14 cellular contexts compared by ENCODE assay signal in the genomic region with DNA sequence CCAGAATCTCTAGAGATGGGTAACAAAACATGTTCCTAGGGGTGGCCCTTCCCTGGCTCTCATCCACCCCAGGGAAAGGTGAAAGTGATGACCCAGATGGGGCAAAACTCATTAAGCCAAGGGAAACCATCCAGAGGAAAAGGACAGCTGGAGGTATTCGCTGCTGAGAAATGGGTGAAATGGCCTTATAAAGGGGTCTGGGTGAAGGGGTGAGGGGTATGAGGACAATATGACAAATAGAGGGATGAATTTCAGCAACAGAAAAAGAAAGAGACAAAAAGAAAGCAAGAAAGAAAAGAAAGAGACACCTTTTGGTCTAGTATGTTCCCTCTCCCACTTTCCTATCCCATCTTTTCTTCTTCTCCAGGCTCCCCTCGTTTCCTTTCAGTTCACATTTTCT. TPM values are rescaled to one million over a fixed set of nuclear protein-coding genes. Genes with fewer than 3 reads are reported as not detected.
DNase-seq lines count a peak whose midpoint lies in the region; TF ChIP-seq lines count a peak whose summit lies in the region.
"Had no signal": no experiment of that assay in that cellular context is flagged by ENCODE, and none has a peak within 500 bp of the region (broad histone marks: within the 10 kb centered on the region; RNA-seq: fewer than 3 reads in every experiment).

No MANE protein-coding gene starts in this region.

- TF ChIP-seq POLR2A in uterus (IDR thresholded peaks at IDR 0.05), result no peak

- H3K36me3 ChIP-seq in Caco-2 (ENCODE audit: control insufficient read depth, insufficient read depth, low read length), result no peaks in the 10 kb centered on the region; the same call in 1 of the 2 replicates
- H3K36me3 ChIP-seq in HEK293 (ENCODE audit: control insufficient read depth in 2 of 2, insufficient read depth in 1 of 2, low read length in 2 of 2), result peaks cover 0 to 3% of the 10 kb centered on the region in 2 experiments; a peak in 1 of 3 replicates
- peaks cover 5% of the 10 kb centered on the region for H3K36me3 ChIP-seq in endodermal cell (ENCODE audit: control insufficient read depth, insufficient read depth, low read length)
- no peaks in the 10 kb centered on the region for H3K36me3 ChIP-seq in uterus

- H3K27me3 ChIP-seq in Caco-2 (replicated peaks; ENCODE audit: control insufficient read depth, insufficient read depth, low read length), result no peaks in the 10 kb centered on the region
- no peaks in the 10 kb centered on the region for H3K27me3 ChIP-seq in endodermal cell (ENCODE audit: control insufficient read depth, insufficient read depth, low read length, poor library complexity, severe bottlenecking)
- no peaks in the 10 kb centered on the region for H3K27me3 ChIP-seq in uterus

- H3K4me3 ChIP-seq in Caco-2 (ENCODE audit: low read depth, low read length) (no peak overlapping the region), HEK293 (ENCODE audit: low read depth, low read length) (no peak overlapping the region), endodermal cell (ENCODE audit: low read length) (no peak overlapping the region), uterus (no peak overlapping the region)
- H3K4me3 ChIP-seq: GM23248 had no signal

- no peaks in the 10 kb centered on the region for H3K9me3 ChIP-seq in Caco-2
- no peaks in the 10 kb centered on the region for H3K9me3 ChIP-seq in HEK293 (ENCODE audit: control insufficient read depth, insufficient read depth, low read depth, low read length)
- no peaks in the 10 kb centered on the region for H3K9me3 ChIP-seq in endodermal cell (ENCODE audit: control insufficient read depth, low read length)
- no peaks in the 10 kb centered on the region for H3K9me3 ChIP-seq in uterus

- H3K27ac ChIP-seq in HEK293 (ENCODE audit: extremely low read depth, low read depth, low read length) (no peak overlapping the region), endodermal cell (ENCODE audit: low read depth, low read length) (no peak overlapping the region), uterus (no peak overlapping the region)
- H3K27ac ChIP-seq: C4-2B, GM23248 had no signal

- TF ChIP-seq CTCF in Caco-2 (IDR thresholded peaks at IDR 0.05; ENCODE audit: insufficient read depth in 1 of 2, low read depth in 1 of 2, low read length in 1 of 2, severe bottlenecking in 1 of 2, unreplicated experiment in 1 of 2), result no peak
- no peak for TF ChIP-seq CTCF in HEK293 (tag by site-specific recombination; IDR thresholded peaks at IDR 0.05)
- no peak for TF ChIP-seq CTCF in endodermal cell (conservative IDR thresholded peaks at IDR 0.05)
- no peak for TF ChIP-seq CTCF in osteocyte (IDR thresholded peaks at IDR 0.05)
- TF ChIP-seq CTCF in uterus (IDR thresholded peaks at IDR 0.05), result no peak

- CTCF ChIA-PET in Caco-2 (lab: Charles Lee), result no interaction called here
- CTCF ChIA-PET in HEK293 (lab: Yijun Ruan, JAX), result interaction anchor here (0.6 kb wide), 1 partner anchor 385 kb away, joined by 4 read pairs; no protein-coding TSS in a partner anchor

- peaks cover 16% of the 10 kb centered on the region for H3K36me3 Mint-ChIP-seq in Caco-2 (ENCODE audit: insufficient read depth, unreplicated experiment)
- no peaks in the 10 kb centered on the region for H3K36me3 Mint-ChIP-seq in endodermal cell (ENCODE audit: low read depth)
- H3K36me3 Mint-ChIP-seq in osteocyte (ENCODE audit: unreplicated experiment), result no peaks in the 10 kb centered on the region

- H3K4me1 Mint-ChIP-seq in Caco-2 (ENCODE audit: low read depth, unreplicated experiment) (peaks cover 49% of the 10 kb centered on the region), endodermal cell (peaks cover 10% of the 10 kb centered on the region), osteocyte (ENCODE audit: unreplicated experiment) (peaks cover 39% of the 10 kb centered on the region)

- BruUV-seq in Caco-2 (replicated peaks; lab: Mats Ljungman, UMichigan), result no TSS peak

- intact Hi-C loops in Caco-2 (cut with micrococcal nuclease; ENCODE audit: unreplicated experiment), result no loop called here
- intact Hi-C loops in uterus (cut with DNase I; ENCODE audit: low total_unique reads), result no loop called here

- H3K4me1 ChIP-seq in Caco-2, result peaks cover 28% of the 10 kb centered on the region
- H3K4me1 ChIP-seq in HEK293 (ENCODE audit: control insufficient read depth, insufficient read depth, low read length), result peaks cover 5% of the 10 kb centered on the region; the same call in 1 of the 2 replicates
- no peaks in the 10 kb centered on the region for H3K4me1 ChIP-seq in endodermal cell (ENCODE audit: control insufficient read depth, insufficient read depth, low read length)
- no peaks in the 10 kb centered on the region for H3K4me1 ChIP-seq in uterus

- H3K27me3 Mint-ChIP-seq in Caco-2 (ENCODE audit: insufficient read depth, unreplicated experiment) (no peaks in the 10 kb centered on the region), endodermal cell (ENCODE audit: insufficient read depth) (no peaks in the 10 kb centered on the region), osteocyte (ENCODE audit: unreplicated experiment) (no peaks in the 10 kb centered on the region)
- H3K27me3 Mint-ChIP-seq: CD4-positive, alpha-beta T cell had no signal

- POLR2A ChIA-PET in Caco-2 (lab: Charles Lee) (no interaction called here), HEK293 (lab: Yijun Ruan, JAX) (interaction anchor here (1.3 kb wide), 1 partner anchor 9 kb away, joined by 4 read pairs; no protein-coding TSS in a partner anchor)

- H3K9me3 Mint-ChIP-seq in Caco-2 (ENCODE audit: unreplicated experiment) (no peaks in the 10 kb centered on the region), endodermal cell (no peaks in the 10 kb centered on the region), osteocyte (ENCODE audit: unreplicated experiment) (no peaks in the 10 kb centered on the region)
- H3K9me3 Mint-ChIP-seq: CD4-positive, alpha-beta T cell had no signal

- H3K27ac Mint-ChIP-seq in Caco-2 (ENCODE audit: unreplicated experiment) (peak overlapping the region; percentile 63), endodermal cell (peak overlapping the region; percentile 48), osteocyte (ENCODE audit: unreplicated experiment) (peak overlapping the region; percentile 18)
- H3K27ac Mint-ChIP-seq: CD4-positive, alpha-beta T cell had no signal

- DNase-seq in Caco-2 (no peak), endodermal cell (no peak), osteocyte (ENCODE audit: extremely low spot score, unreplicated experiment) (no peak), NCI-H69 (lab: John Stamatoyannopoulos, UW) (no peak), HPDE6-E6E7 (ENCODE audit: extremely low spot score) (no peak), uterus (no peak)
- DNase-seq: ACHN; CD4-positive, alpha-beta T cell; DMS153; DMS79; GDM1; GM23248 had no signal

- H3K9ac ChIP-seq in endodermal cell (ENCODE audit: extremely low read depth, low read length, poor library complexity, severe bottlenecking), result no peak overlapping the region
- H3K9ac ChIP-seq: GM23248 had no signal

- H3K4me3 Mint-ChIP-seq in Caco-2 (ENCODE audit: unreplicated experiment) (no peak overlapping the region), endodermal cell (no peak overlapping the region), osteocyte (ENCODE audit: unreplicated experiment) (no peak overlapping the region)
- H3K4me3 Mint-ChIP-seq: CD4-positive, alpha-beta T cell had no signal

- 95 to 100% methylated on average over 2 of the region's 2 CpGs for WGBS in endodermal cell (ENCODE audit: insufficient coverage in 1 of 2, insufficient read length in 1 of 2), 2 experiments

TF ChIP-seq in HEK293, 187 proteins besides CTCF, POLR2A, EP300 and RAD21:
- TF ChIP-seq PRDM1 (tag by site-specific recombination; IDR thresholded peaks at IDR 0.05), result peak; percentile 91
- no peak for TF ChIP-seq ZNF302 (tag by site-specific recombination; IDR thresholded peaks at IDR 0.05; ENCODE audit: low read depth)
- no peak for TF ChIP-seq ZBTB44 (tag by site-specific recombination; IDR thresholded peaks at IDR 0.05)
- TF ChIP-seq GLIS2 (tag by site-specific recombination; IDR thresholded peaks at IDR 0.05), result no peak

RNA-seq across cellular contexts. Expression of gene ARHGAP21, which starts 26.6 kb away (rescaled TPM):
- total RNA-seq in Caco-2 (2022), result 99.1 and 103 TPM in 2 replicates
- 10 to 100 TPM; 51.6 to 69.7 TPM for total RNA-seq in endodermal cell
- 88.3 TPM for polyA plus RNA-seq in endodermal cell (2013, experiment 1 of 2)
- 94.2 TPM for polyA plus RNA-seq in endodermal cell (2013, experiment 2 of 2)
- 160 and 170 TPM in 2 replicates for total RNA-seq in osteocyte
- 100 to 1,000 TPM in 2 of 4 donors, 10 to 100 TPM in 2; 90.4 to 168 (median 124) TPM for total RNA-seq in uterus
